In the genomic region with DNA sequence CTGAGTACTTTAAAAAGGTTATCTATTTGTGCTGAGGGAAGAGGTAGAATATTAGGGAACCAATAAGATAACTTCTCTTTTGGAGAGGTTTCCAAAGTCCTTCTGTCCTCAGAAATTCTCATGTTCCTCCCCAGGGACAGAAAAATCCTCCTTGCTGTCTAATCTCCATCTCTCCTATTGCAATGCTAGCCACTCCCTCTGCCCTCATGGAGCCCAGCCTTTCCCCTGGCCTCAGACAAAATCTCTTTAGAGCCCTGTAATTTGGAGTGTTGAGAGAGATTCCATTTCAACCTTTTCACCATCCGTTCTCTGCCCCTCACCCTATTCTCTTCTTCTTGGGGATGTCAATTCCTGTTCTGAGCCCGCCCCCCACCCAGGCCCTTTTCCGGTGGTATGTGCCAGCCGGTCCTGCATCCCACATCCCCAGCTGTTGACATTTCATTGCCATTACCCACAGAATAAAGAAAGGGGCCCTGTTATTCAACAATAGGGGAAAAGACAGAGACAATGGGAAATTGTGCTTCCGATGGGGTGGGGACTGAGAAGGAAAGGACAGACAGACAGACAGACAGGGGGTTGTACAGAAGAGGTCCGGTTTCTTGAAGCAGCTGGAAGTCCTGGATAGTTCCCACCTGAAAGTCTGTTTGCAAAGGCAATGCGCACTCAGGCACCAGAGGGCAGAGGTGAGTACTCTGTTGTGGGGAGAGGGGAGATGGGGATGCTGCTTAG, we compare ENCODE assay signal across 1 cellular context.
A peak's percentile ranks its signal among the peaks of the same experiment; 100 is the strongest.
TF ChIP-seq lines count a peak whose summit lies in the region.

Gene HAPLN2, plus strand, starts transcription at position 563 of the 729 bp plus-strand sequence. CDS start 4,076 bp downstream, outside the sequence.

TF ChIP-seq in K562, 482 proteins besides CTCF, POLR2A, EP300 and RAD21:
- no peak for TF ChIP-seq CEBPB (tag; IDR thresholded peaks at IDR 0.05)
- TF ChIP-seq SMC3 (conservative IDR thresholded peaks at IDR 0.05; ENCODE audit: insufficient read depth, low read depth, low read length), result peak; percentile 64
- TF ChIP-seq, protein P1, sequence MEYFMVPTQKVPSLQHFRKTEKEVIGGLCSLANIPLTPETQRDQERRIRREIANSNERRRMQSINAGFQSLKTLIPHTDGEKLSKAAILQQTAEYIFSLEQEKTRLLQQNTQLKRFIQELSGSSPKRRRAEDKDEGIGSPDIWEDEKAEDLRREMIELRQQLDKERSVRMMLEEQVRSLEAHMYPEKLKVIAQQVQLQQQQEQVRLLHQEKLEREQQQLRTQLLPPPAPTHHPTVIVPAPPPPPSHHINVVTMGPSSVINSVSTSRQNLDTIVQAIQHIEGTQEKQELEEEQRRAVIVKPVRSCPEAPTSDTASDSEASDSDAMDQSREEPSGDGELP (CRISPR knock-in tag; IDR thresholded peaks at IDR 0.05; ENCODE audit: borderline replicate concordance), result 0 out of 2 replicates have a peak, but pooled peaks have one; percentile 15
- TF ChIP-seq TAL1 (IDR thresholded peaks at IDR 0.05), result no peak
- 0 out of 2 replicates have a peak, but pooled peaks have one; percentile 17 for TF ChIP-seq RB1 (IDR thresholded peaks at IDR 0.05; ENCODE audit: low read depth)
- 0 out of 2 replicates have a peak, but pooled peaks have one; percentile 27 for TF ChIP-seq CTBP1 (IDR thresholded peaks at IDR 0.05; ENCODE audit: borderline replicate concordance)
